ENCODE assay signal across 25 cellular contexts in genomic region chr19:53883741-53884140, GRCh38. TPM values are rescaled to one million over a fixed set of nuclear protein-coding genes. Genes with fewer than 3 reads are reported as not detected.
A peak's percentile ranks its signal among the peaks of the same experiment; 100 is the strongest.
DNase-seq lines count a peak whose midpoint lies in the region; ATAC-seq and TF ChIP-seq lines count a peak whose summit lies in the region.
"Had no signal": no experiment of that assay in that cellular context is flagged by ENCODE, and none has a peak within 500 bp of the region (broad histone marks: within the 10 kb centered on the region; RNA-seq: fewer than 3 reads in every experiment).

No MANE protein-coding gene starts in this region.

- H3K36me3 ChIP-seq in Caco-2 (ENCODE audit: control insufficient read depth, insufficient read depth, low read length) (no peaks in the 10 kb centered on the region), HUES6 (ENCODE audit: control insufficient read depth, insufficient read depth, low read length) (no peaks in the 10 kb centered on the region), left lung (no peaks in the 10 kb centered on the region)
- H3K36me3 ChIP-seq: BE2C, colonic mucosa, lower lobe of right lung, right atrium auricular region, upper lobe of left lung, WERI-Rb-1 had no signal

- peaks cover 8% of the 10 kb centered on the region for H3K4me1 Mint-ChIP-seq in Caco-2 (ENCODE audit: low read depth, unreplicated experiment)
- H3K4me1 Mint-ChIP-seq in endothelial cell (ENCODE audit: unreplicated experiment), result peaks cover 8% of the 10 kb centered on the region
- H3K4me1 Mint-ChIP-seq in neural crest cell, result peaks cover 17% of the 10 kb centered on the region

- CTCF ChIA-PET in Caco-2 (lab: Charles Lee), result interaction anchor here (0.8 kb wide), 1 partner anchor 16 kb away, joined by 6 read pairs; the partner anchor contains the start of gene MYADM

- H3K9me3 Mint-ChIP-seq in Caco-2 (ENCODE audit: unreplicated experiment) (no peaks in the 10 kb centered on the region), endothelial cell (ENCODE audit: unreplicated experiment) (no peaks in the 10 kb centered on the region), neural crest cell (no peaks in the 10 kb centered on the region)
- H3K9me3 Mint-ChIP-seq: activated T-helper 2 cell treated with anti-CD3 and anti-CD28 coated beads, Interferon-gamma antibody, Interleukin-2, Interleukin-4, amounts not matched to agents 10 μg/mL and 5 μg/mL and 100 μg/mL, durations not matched to agents 14 hours and 24 hours and 36 hours; T-cell had no signal

- H3K27me3 ChIP-seq in Caco-2 (replicated peaks; ENCODE audit: control insufficient read depth, insufficient read depth, low read length), result no peaks in the 10 kb centered on the region
- H3K27me3 ChIP-seq in HUES6 (ENCODE audit: control insufficient read depth, insufficient read depth, low read length), result peaks cover 48% of the 10 kb centered on the region
- peaks cover 26 to 74% of the 10 kb centered on the region in 2 donors for H3K27me3 ChIP-seq in left lung

- H3K27me3 Mint-ChIP-seq in Caco-2 (ENCODE audit: insufficient read depth, unreplicated experiment), result peaks cover 4% of the 10 kb centered on the region
- H3K27me3 Mint-ChIP-seq in endothelial cell (ENCODE audit: unreplicated experiment), result peaks cover 14% of the 10 kb centered on the region
- H3K27me3 Mint-ChIP-seq in neural crest cell (ENCODE audit: low read depth), result peaks cover 47% of the 10 kb centered on the region

- no peaks in the 10 kb centered on the region for H3K9me3 ChIP-seq in Caco-2
- no peaks in the 10 kb centered on the region for H3K9me3 ChIP-seq in HUES6 (ENCODE audit: control insufficient read depth, insufficient read depth, low read depth, low read length)
- H3K9me3 ChIP-seq in left lung, result no peaks in the 10 kb centered on the region
- H3K9me3 ChIP-seq: BE2C, colonic mucosa, lower lobe of right lung, right atrium auricular region, upper lobe of left lung had no signal

- H3K4me3 Mint-ChIP-seq in Caco-2 (ENCODE audit: unreplicated experiment) (peak overlapping the region; percentile 31), endothelial cell (ENCODE audit: unreplicated experiment) (peak overlapping the region; percentile 12), neural crest cell (peak overlapping the region; percentile 36)

- no peak for DNase-seq in Caco-2
- DNase-seq in endothelial cell (ENCODE audit: low spot score), result no peak
- DNase-seq in neural crest cell (ENCODE audit: low read depth, low spot score), result no peak
- DNase-seq in COR-L47 (lab: John Stamatoyannopoulos, UW), result no peak
- no peak for DNase-seq in kidney glomerular epithelial cell (lab: John Stamatoyannopoulos, UW)
- no peak for DNase-seq in 8988T
- DNase-seq in left lung, result no peak
- DNase-seq: activated CD8-positive, alpha-beta memory T cell treated with anti-CD3 and anti-CD28 coated beads for 24 hours; BE2C; colonic mucosa; DMS53; lower lobe of right lung; stimulated activated CD4-positive, alpha-beta T cell treated with anti-CD3 and anti-CD28 coated beads, Interleukin-15, amount 100 ng/mL, for 24 hours; stimulated activated naive CD4-positive, alpha-beta T cell treated with Interleukin-2 at 50 U/mL for 16 hours; WERI-Rb-1 had no signal

- intact Hi-C loops in Caco-2 (cut with micrococcal nuclease; ENCODE audit: unreplicated experiment) (loop anchor here (2.0 to 5.0 kb wide), 3 partner anchors 19 to 141 kb away; no protein-coding TSS in a partner anchor), left lung (cut with DNase I) (no loop called here)

- peaks cover 10% of the 10 kb centered on the region; the same call in 1 of the 2 replicates for H3K4me1 ChIP-seq in Caco-2
- peaks cover 25% of the 10 kb centered on the region for H3K4me1 ChIP-seq in HUES6 (ENCODE audit: control insufficient read depth, insufficient read depth, low read length)
- H3K4me1 ChIP-seq in left lung, result peaks cover 7 to 25% of the 10 kb centered on the region in 2 donors
- H3K4me1 ChIP-seq: BE2C had no signal

- no peak overlapping the region for H3K9ac ChIP-seq in HUES6 (ENCODE audit: low read length)

- BruUV-seq in Caco-2 (replicated peaks; lab: Mats Ljungman, UMichigan), result no TSS peak

- ATAC-seq in left lung, result no peak
- ATAC-seq: HCT116, lower lobe of right lung had no signal

- POLR2A ChIA-PET in Caco-2 (lab: Charles Lee), result no interaction called here

- H3K27ac ChIP-seq in HUES6 (ENCODE audit: low read depth, low read length) (no peak overlapping the region), left lung (no peak overlapping the region)
- H3K27ac ChIP-seq: colonic mucosa, epithelial cell of prostate, lower lobe of right lung, right atrium auricular region, upper lobe of left lung, WERI-Rb-1 had no signal

- H3K4me3 ChIP-seq in Caco-2 (ENCODE audit: low read depth, low read length) (no peak overlapping the region), HUES6 (ENCODE audit: low read depth, low read length) (peak overlapping the region; percentile 42), left lung (no peak overlapping the region)
- H3K4me3 ChIP-seq: colonic mucosa, lower lobe of right lung, right atrium auricular region, upper lobe of left lung had no signal

- H3K36me3 Mint-ChIP-seq in Caco-2 (ENCODE audit: insufficient read depth, unreplicated experiment) (no peaks in the 10 kb centered on the region), endothelial cell (ENCODE audit: low read depth, unreplicated experiment) (peaks cover 10% of the 10 kb centered on the region), neural crest cell (ENCODE audit: low read depth) (no peaks in the 10 kb centered on the region)

- TF ChIP-seq CTCF in Caco-2 (IDR thresholded peaks at IDR 0.05; ENCODE audit: insufficient read depth in 1 of 2, low read depth in 1 of 2, low read length in 1 of 2, severe bottlenecking in 1 of 2, unreplicated experiment in 1 of 2) (no peak), endothelial cell (IDR thresholded peaks at IDR 0.05; ENCODE audit: unreplicated experiment) (no peak), neural crest cell (conservative IDR thresholded peaks at IDR 0.05) (no peak), left lung (IDR thresholded peaks at IDR 0.05) (no peak)

- H3K27ac Mint-ChIP-seq in Caco-2 (ENCODE audit: unreplicated experiment) (no peak overlapping the region), endothelial cell (ENCODE audit: unreplicated experiment) (no peak overlapping the region), neural crest cell (ENCODE audit: unreplicated experiment) (no peak overlapping the region)
- H3K27ac Mint-ChIP-seq: activated T-helper 2 cell treated with anti-CD3 and anti-CD28 coated beads, Interferon-gamma antibody, Interleukin-2, Interleukin-4, amounts not matched to agents 10 μg/mL and 5 μg/mL and 100 μg/mL, durations not matched to agents 14 hours and 24 hours and 36 hours had no signal

RNA-seq across cellular contexts. Expression of gene PRKCG, which starts 1.7 kb away (rescaled TPM):
- 1.7 and 2.6 TPM in 2 replicates for total RNA-seq in Caco-2 (2022)
- 0.92 TPM for total RNA-seq in endothelial cell (ENCODE audit: unreplicated experiment)
- total RNA-seq in neural crest cell, result 0.55 and 0.65 TPM in 2 replicates
- total RNA-seq in left lung, result not detected
- total RNA-seq: activated T-helper 2 cell treated with anti-CD3 and anti-CD28 coated beads, Interferon-gamma antibody, Interleukin-2, Interleukin-4, amounts not matched to agents 10 μg/mL and 5 μg/mL and 100 μg/mL, durations not matched to agents 14 hours and 24 hours and 36 hours; HT1080; lower lobe of right lung; MCF 10A; right atrium auricular region had no signal

RNA-seq across cellular contexts. Expression of gene MYADM, which starts 16.1 kb away (rescaled TPM):
- total RNA-seq in Caco-2 (2022) (115 and 132 TPM in 2 replicates), endothelial cell (ENCODE audit: unreplicated experiment) (123 TPM), neural crest cell (15.0 and 19.1 TPM in 2 replicates), left lung (100 to 1,000 TPM; 164 to 197 TPM)

RNA-seq across cellular contexts. Expression of gene CACNG7, which starts 25.3 kb away (rescaled TPM):
- not detected in 2 replicates for total RNA-seq in Caco-2 (2022)
- total RNA-seq in endothelial cell (ENCODE audit: unreplicated experiment), result 0.51 TPM
- 25.3 and 26.4 TPM in 2 replicates for total RNA-seq in neural crest cell
- not detected for total RNA-seq in left lung
- total RNA-seq: activated T-helper 2 cell treated with anti-CD3 and anti-CD28 coated beads, Interferon-gamma antibody, Interleukin-2, Interleukin-4, amounts not matched to agents 10 μg/mL and 5 μg/mL and 100 μg/mL, durations not matched to agents 14 hours and 24 hours and 36 hours; aorta; HT1080; lower lobe of right lung; MCF 10A; right atrium auricular region; T-cell; upper lobe of left lung had no signal

RNA-seq across cellular contexts. Expression of gene NLRP12, which starts 59.6 kb away (rescaled TPM):
- total RNA-seq in Caco-2 (2022), result not detected in 2 replicates
- total RNA-seq in endothelial cell (ENCODE audit: unreplicated experiment), result 2.1 TPM
- not detected in 2 replicates for total RNA-seq in neural crest cell
- 10 to 100 TPM in 1 of 2 donors, 1 to 10 TPM in 1; 2.5 to 12.2 TPM for total RNA-seq in left lung
- total RNA-seq: activated T-helper 2 cell treated with anti-CD3 and anti-CD28 coated beads, Interferon-gamma antibody, Interleukin-2, Interleukin-4, amounts not matched to agents 10 μg/mL and 5 μg/mL and 100 μg/mL, durations not matched to agents 14 hours and 24 hours and 36 hours; HT1080; MCF 10A; T-cell had no signal

Comparison
In these comparisons a context has a peak if more than half of its experiments do, and no peak if none do; other contexts are left out.
1. RNA of gene CACNG7, which starts 25.3 kb away (total RNA-seq): 25.3 to 26.4 TPM in neural crest cell; 0.51 TPM in endothelial cell (single experiment), not detected in Caco-2 and not detected in left lung; every median in the first group is over 10 times any median in the second.
2. Peak in every context shown above with its lines, with median percentiles within 50 percentile points of each other: H3K4me3 Mint-ChIP-seq.